In genomic region chr12:70513441-70513840, GRCh38 we compare ENCODE assay signal across 8 cellular contexts.
"Had no signal": no experiment of that assay in that cellular context is flagged by ENCODE, and none has a peak within 500 bp of the region (broad histone marks: within the 10 kb centered on the region; RNA-seq: fewer than 3 reads in every experiment).

No MANE protein-coding gene starts in this region.

- H3K4me3 Mint-ChIP-seq: GM23338, H9, HFFc6 had no signal

- H3K9me3 Mint-ChIP-seq: HFFc6 had no signal

- H3K4me1 ChIP-seq: HAP-1 had no signal

- H3K36me3 ChIP-seq: HAP-1 had no signal

- H3K9ac ChIP-seq: GM23248 had no signal

- H3K4me2 ChIP-seq: GM23338 had no signal

- H3K4me3 ChIP-seq: GM23248, GM23338, HAP-1 had no signal

- DNase-seq: GM23248, GOT3, H7, H9, HCEC 1CT, HFFc6 had no signal

- H2AFZ ChIP-seq: GM23248, GM23338 had no signal

- H3K27ac ChIP-seq: GM23248 had no signal

- H3K27ac Mint-ChIP-seq: GM23338, H9, HFFc6 had no signal

- H3K4me1 Mint-ChIP-seq: GM23338 had no signal
